Comparison of ENCODE assay signal across 8 cellular contexts in genomic region chr20:53594068-53595017, GRCh38. TPM values are rescaled to one million over a fixed set of nuclear protein-coding genes. Genes with fewer than 3 reads are reported as not detected.
A peak's percentile ranks its signal among the peaks of the same experiment; 100 is the strongest.
DNase-seq lines count a peak whose midpoint lies in the region; ATAC-seq lines count a peak whose summit lies in the region.

No MANE protein-coding gene starts in this region.

- peak overlapping the region; percentile 76 for H3K9ac ChIP-seq in HUES6 (ENCODE audit: low read length)
- H3K9ac ChIP-seq in NT2/D1 (ENCODE audit: insufficient read length, low read depth) = peak overlapping the region; percentile 83
- H3K9ac ChIP-seq in mucosa of stomach (ENCODE audit: low read length) = peak overlapping the region; percentile 86

- ATAC-seq in GM21423 (IDR thresholded peaks at IDR 0.05; ENCODE audit: unreplicated experiment) = peak; percentile 70

- H3K9me3 ChIP-seq in HUES6 (ENCODE audit: control insufficient read depth, insufficient read depth, low read depth, low read length) (no peaks in the 10 kb centered on the region), NT2/D1 (ENCODE audit: insufficient read depth, low read length) (no peaks in the 10 kb centered on the region), mucosa of stomach (ENCODE audit: control insufficient read depth, low read length) (no peaks in the 10 kb centered on the region)

- DNase-seq in Caki2 (ENCODE audit: low read depth) (peak; percentile 87), NT2/D1 (ENCODE audit: low read depth, low spot score) (peak; percentile 84), activated T-cell treated with anti-CD3 and anti-CD28 coated beads for 1 hour (ENCODE audit: low read depth) (peak; percentile 99), epithelial cell of prostate (ENCODE audit: low read depth, low spot score) (no peak)
- DNase-seq in stimulated activated CD8-positive, alpha-beta memory T cell treated with anti-CD3 and anti-CD28 coated beads, Interleukin-4, amount 100 ng/mL, for 48 hours = peak; percentile 99

- no peaks in the 10 kb centered on the region for H3K36me3 ChIP-seq in HUES6 (ENCODE audit: control insufficient read depth, insufficient read depth, low read length)
- no peaks in the 10 kb centered on the region for H3K36me3 ChIP-seq in NT2/D1 (ENCODE audit: insufficient read depth, insufficient read length, low read length)
- no peaks in the 10 kb centered on the region for H3K36me3 ChIP-seq in mucosa of stomach (ENCODE audit: control insufficient read depth, insufficient read depth, low read length)

- H3K4me3 ChIP-seq in HUES6 (ENCODE audit: low read depth, low read length) (peak overlapping the region; percentile 84), NT2/D1 (ENCODE audit: insufficient read length, low read depth) (peak overlapping the region; percentile 49), mucosa of stomach (ENCODE audit: low read length) (no peak overlapping the region)

- in situ Hi-C loops in Caki2 (cut with HindIII; ENCODE audit: low pct_unique_long_range_greater_than_20kb, low sequenced_read_pairs) = no loop called here

- H3K27ac ChIP-seq in HUES6 (ENCODE audit: low read depth, low read length) (peak overlapping the region; percentile 86), epithelial cell of prostate (peak overlapping the region; percentile 94)

- H3K27me3 ChIP-seq in HUES6 (ENCODE audit: control insufficient read depth, insufficient read depth, low read length) (no peaks in the 10 kb centered on the region), NT2/D1 (ENCODE audit: insufficient read depth, insufficient read length) (no peaks in the 10 kb centered on the region), mucosa of stomach (ENCODE audit: control insufficient read depth, insufficient read depth, low read length) (no peaks in the 10 kb centered on the region)

- H3K4me1 ChIP-seq in HUES6 (ENCODE audit: control insufficient read depth, insufficient read depth, low read length) (peaks cover 34% of the 10 kb centered on the region), NT2/D1 (ENCODE audit: insufficient read depth, insufficient read length) (no peaks in the 10 kb centered on the region), mucosa of stomach (ENCODE audit: control insufficient read depth, insufficient read depth, low read length) (peaks cover 11% of the 10 kb centered on the region)

RNA-seq across cellular contexts. Expression of gene ZNF217, which starts 0.7 kb away (rescaled TPM):
- total RNA-seq in Caki2 (2014; rRNA removed; shearing (Covaris generic); ENCODE audit: low replicate concordance) = 21.4 and 25.0 TPM in 2 replicates
